Comparison of ENCODE assay signal across 8 cellular contexts in the genomic region with DNA sequence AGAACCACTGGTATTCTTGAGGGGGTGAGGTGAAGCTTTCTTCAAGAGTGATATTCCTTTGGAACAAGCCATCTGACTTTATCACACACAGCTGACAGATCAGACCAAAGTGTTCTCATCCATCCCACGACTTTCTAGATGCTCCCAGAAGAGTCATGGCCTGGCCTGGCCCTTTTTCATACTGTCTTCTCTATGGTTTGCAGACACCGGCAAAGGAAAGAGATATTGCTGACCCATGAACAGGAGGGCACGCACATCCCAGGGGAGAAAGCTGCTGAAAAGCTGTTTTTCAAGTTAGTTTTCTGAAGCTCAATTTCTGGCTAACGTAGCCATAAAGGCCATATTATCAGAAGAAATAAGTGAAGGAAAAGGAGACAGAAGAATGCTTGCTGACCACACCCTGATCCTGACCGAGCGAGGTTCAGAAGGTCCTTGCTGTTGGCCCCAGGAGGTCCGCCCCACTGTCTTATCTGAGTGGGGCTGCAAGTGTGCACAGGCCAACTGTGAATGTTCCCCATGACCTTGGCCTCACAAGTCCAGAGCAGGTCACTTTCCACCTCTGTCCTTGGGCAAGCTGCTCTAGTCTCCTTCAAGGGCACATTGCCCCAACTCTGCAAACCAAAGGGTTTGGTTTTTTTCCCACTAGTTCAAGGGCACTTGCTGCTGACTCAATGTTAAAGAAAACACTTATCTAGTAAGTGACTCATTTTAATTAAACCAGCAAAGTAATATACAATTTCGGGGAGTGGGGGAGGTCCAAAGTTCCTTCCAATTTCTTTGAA. TPM values are rescaled to one million over a fixed set of nuclear protein-coding genes. Genes with fewer than 3 reads are reported as not detected.
DNase-seq lines count a peak whose midpoint lies in the region; ATAC-seq, FAIRE-seq and TF ChIP-seq lines count a peak whose summit lies in the region.

No MANE protein-coding gene starts in this region.

- H3K9me3 Mint-ChIP-seq in naive thymus-derived CD8-positive, alpha-beta T cell: no peaks in the 10 kb centered on the region

- no peaks in the 10 kb centered on the region for H3K27me3 Mint-ChIP-seq in naive thymus-derived CD8-positive, alpha-beta T cell

- TF ChIP-seq RAD21 in A549 (conservative IDR thresholded peaks at IDR 0.05 in 1 of 2, IDR thresholded peaks at IDR 0.05 in 1 of 2): no peak

- peak overlapping the region; percentile 97 for H3K4me2 ChIP-seq in A549

- intact Hi-C loops in breast epithelium (cut with DNase I; ENCODE audit: low total_unique reads): loop anchor here (5.0 kb wide), 1 partner anchor 64 kb away; the partner anchor contains the start of gene APMAP

- H3K9me3 ChIP-seq in A549 (no peaks in the 10 kb centered on the region), HEK293 (ENCODE audit: control insufficient read depth, insufficient read depth, low read depth, low read length) (no peaks in the 10 kb centered on the region), breast epithelium (no peaks in the 10 kb centered on the region)

- H3K36me3 Mint-ChIP-seq in naive thymus-derived CD8-positive, alpha-beta T cell: peaks cover 0 to 8% (median 0%) of the 10 kb centered on the region in 3 donors

- no peak for TF ChIP-seq POLR2A in A549 (IDR thresholded peaks at IDR 0.05; ENCODE audit: low read length)
- TF ChIP-seq POLR2A in breast epithelium (IDR thresholded peaks at IDR 0.05): no peak

- CTCF ChIA-PET in A549 (lab: Yijun Ruan, JAX): interaction anchor here (1.0 to 3.0 kb wide), 6 partner anchors 10 to 343 kb away, joined by 3 to 11 read pairs (median 4); no protein-coding TSS in a partner anchor
- CTCF ChIA-PET in HEK293 (lab: Yijun Ruan, JAX): interaction anchor here (0.5 to 1.0 kb wide), 2 partner anchors 62 to 241 kb away, joined by 3 read pairs; no protein-coding TSS in a partner anchor

- no peak for TF ChIP-seq EP300 in A549 (IDR thresholded peaks at IDR 0.05)

- H3K27ac ChIP-seq in A549 (no peak overlapping the region), HEK293 (ENCODE audit: extremely low read depth, low read depth, low read length) (no peak overlapping the region), breast epithelium (peak overlapping the region in 1 of 2 donors; percentile 96)

- no peaks in the 10 kb centered on the region for H3K27me3 ChIP-seq in breast epithelium

- H3K4me3 ChIP-seq in A549: no peak overlapping the region
- H3K4me3 ChIP-seq in HEK293 (ENCODE audit: low read depth, low read length): no peak overlapping the region
- H3K4me3 ChIP-seq in breast epithelium: peak overlapping the region in 2 of 3 donors; percentile 78 to 91

- peak; percentile 18 for FAIRE-seq in A549 (lab: Jason Lieb, UNC)

- peaks cover 33 to 72% (median 68%) of the 10 kb centered on the region in 4 donors for H3K4me1 Mint-ChIP-seq in naive thymus-derived CD8-positive, alpha-beta T cell

- WGBS in A549 (ENCODE audit: missing lambda C conversion rate): 85% methylated on average over 8 of the region's 8 CpGs

- ATAC-seq in A549 (no peak), HG02970 (IDR thresholded peaks at IDR 0.05; ENCODE audit: low FRiP score, unreplicated experiment) (no peak)
- no peak for ATAC-seq in naive thymus-derived CD8-positive, alpha-beta T cell

- no peak for TF ChIP-seq CTCF in A549 (IDR thresholded peaks at IDR 0.05)
- TF ChIP-seq CTCF in HEK293 (tag by site-specific recombination; IDR thresholded peaks at IDR 0.05): no peak
- no peak for TF ChIP-seq CTCF in breast epithelium (IDR thresholded peaks at IDR 0.05)

- no peak for DNase-seq in A549 (ENCODE audit: low read depth in 1 of 2, low spot score in 1 of 2)
- peak in 1 of 2 donors; percentile 17 for DNase-seq in breast epithelium (ENCODE audit: low spot score in 2 of 2)
- peak in 1 of 10 donors; percentile 28 for DNase-seq in naive thymus-derived CD8-positive, alpha-beta T cell
- DNase-seq in stimulated activated naive CD4-positive, alpha-beta T cell (lab: John Stamatoyannopoulos, UW): no peak
- DNase-seq in COR-L47 (lab: John Stamatoyannopoulos, UW): no peak
- DNase-seq in DMS 273 treated with DMSO at 0.1 percent for 48 hours (lab: John Stamatoyannopoulos, UW): no peak

- H3K4me3 Mint-ChIP-seq in naive thymus-derived CD8-positive, alpha-beta T cell: peak overlapping the region; percentile 82 to 93 (median 87)

- H3K27ac Mint-ChIP-seq in naive thymus-derived CD8-positive, alpha-beta T cell: peak overlapping the region; percentile 86 to 96 (median 92)

- POLR2A ChIA-PET in A549 (lab: Yijun Ruan, JAX) (no interaction called here), HEK293 (lab: Yijun Ruan, JAX) (interaction anchor here (0.6 kb wide), 1 partner anchor 523 kb away, joined by 3 read pairs; no protein-coding TSS in a partner anchor)
- POLR2A ChIA-PET in naive thymus-derived CD8-positive, alpha-beta T cell (lab: Charles Lee): interaction anchor here (1.2 to 4.8 kb wide), 4 partner anchors 12 to 192 kb away, joined by 3 to 83 read pairs (median 31); partner anchors contain the start of genes APMAP and PYGB

- H3K36me3 ChIP-seq in HEK293 (ENCODE audit: control insufficient read depth in 2 of 2, insufficient read depth in 1 of 2, low read length in 2 of 2): no peaks in the 10 kb centered on the region
- no peaks in the 10 kb centered on the region for H3K36me3 ChIP-seq in breast epithelium

- H3K4me1 ChIP-seq in A549: peaks cover 44% of the 10 kb centered on the region
- H3K4me1 ChIP-seq in HEK293 (ENCODE audit: control insufficient read depth, insufficient read depth, low read length): peaks cover 6% of the 10 kb centered on the region
- peaks cover 20 to 24% of the 10 kb centered on the region in 2 donors for H3K4me1 ChIP-seq in breast epithelium

TF ChIP-seq in A549, 52 proteins besides CTCF, POLR2A, EP300 and RAD21 (continues in another document):
- no peak for TF ChIP-seq KDM5A (IDR thresholded peaks at IDR 0.05)
- TF ChIP-seq TFCP2L1 (CRISPR knock-in tag; IDR thresholded peaks at IDR 0.05): no peak
- TF ChIP-seq CBX2 (IDR thresholded peaks at IDR 0.05; ENCODE audit: borderline replicate concordance, low read depth): no peak
- TF ChIP-seq FOSL2 (IDR thresholded peaks at IDR 0.05): no peak
- TF ChIP-seq FOSL2 (CRISPR knock-in tag; IDR thresholded peaks at IDR 0.05): no peak
- no peak for TF ChIP-seq NR3C1 (IDR thresholded peaks at IDR 0.05)
- TF ChIP-seq JUN (IDR thresholded peaks at IDR 0.05): no peak
- TF ChIP-seq ZFP36 (IDR thresholded peaks at IDR 0.05; ENCODE audit: borderline replicate concordance, partially characterized antibody): no peak

TF ChIP-seq in HEK293, 187 proteins besides CTCF, POLR2A, EP300 and RAD21:
- TF ChIP-seq ZBTB17 (tag by site-specific recombination; IDR thresholded peaks at IDR 0.05): no peak
- TF ChIP-seq, protein P1, sequence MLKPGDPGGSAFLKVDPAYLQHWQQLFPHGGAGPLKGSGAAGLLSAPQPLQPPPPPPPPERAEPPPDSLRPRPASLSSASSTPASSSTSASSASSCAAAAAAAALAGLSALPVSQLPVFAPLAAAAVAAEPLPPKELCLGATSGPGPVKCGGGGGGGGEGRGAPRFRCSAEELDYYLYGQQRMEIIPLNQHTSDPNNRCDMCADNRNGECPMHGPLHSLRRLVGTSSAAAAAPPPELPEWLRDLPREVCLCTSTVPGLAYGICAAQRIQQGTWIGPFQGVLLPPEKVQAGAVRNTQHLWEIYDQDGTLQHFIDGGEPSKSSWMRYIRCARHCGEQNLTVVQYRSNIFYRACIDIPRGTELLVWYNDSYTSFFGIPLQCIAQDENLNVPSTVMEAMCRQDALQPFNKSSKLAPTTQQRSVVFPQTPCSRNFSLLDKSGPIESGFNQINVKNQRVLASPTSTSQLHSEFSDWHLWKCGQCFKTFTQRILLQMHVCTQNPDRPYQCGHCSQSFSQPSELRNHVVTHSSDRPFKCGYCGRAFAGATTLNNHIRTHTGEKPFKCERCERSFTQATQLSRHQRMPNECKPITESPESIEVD (tag by site-specific recombination; IDR thresholded peaks at IDR 0.05): peak; percentile 51
- TF ChIP-seq ZNF629 (tag by site-specific recombination; IDR thresholded peaks at IDR 0.05): 0 out of 2 replicates have a peak, but pooled peaks have one; percentile 19
- no peak for TF ChIP-seq ZNF223 (tag by site-specific recombination; IDR thresholded peaks at IDR 0.05)
- 0 out of 2 replicates have a peak, but pooled peaks have one; percentile 44 for TF ChIP-seq ZNF146 (tag by site-specific recombination; IDR thresholded peaks at IDR 0.05)

RNA-seq across cellular contexts. Expression of gene ACSS1, which starts 2.0 kb away (rescaled TPM):
- polyA plus RNA-seq in A549 (2011; rRNA removed) (7.2 and 8.5 TPM in 2 replicates), A549 (2017; fragmentation: RNase III; extraction: RNeasy Plus Mini Kit Qiagen cat#74134 plus additional on column Dnase treatment) (7.6 to 8.1 TPM (median 7.6 TPM) in 3 replicates)
- 9.8 and 12.0 TPM in 2 replicates for polyA plus RNA-seq in A549 (2012; cell fraction: cytosol; rRNA removed)
- polyA plus RNA-seq in A549 (2012; cell fraction: nucleus; rRNA removed): 23.9 and 27.6 TPM in 2 replicates
- 14.7 TPM in 2 replicates for polyA minus RNA-seq in A549 (2011; rRNA and poly(A)+ RNA removed)
- total RNA-seq in breast epithelium: 10 to 100 TPM; 17.6 to 38.2 (median 37.4) TPM
- 10 to 100 TPM; 56.7 to 57.8 TPM for total RNA-seq in naive thymus-derived CD8-positive, alpha-beta T cell
- 10 to 100 TPM; 45.2 to 48.2 (median 46.7) TPM for polyA plus RNA-seq in naive thymus-derived CD8-positive, alpha-beta T cell

RNA-seq across cellular contexts. Expression of gene VSX1, which starts 26.0 kb away (rescaled TPM):
- polyA plus RNA-seq in A549 (2011; rRNA removed) (2.9 and 3.6 TPM in 2 replicates), A549 (2017; fragmentation: RNase III; extraction: RNeasy Plus Mini Kit Qiagen cat#74134 plus additional on column Dnase treatment) (0.52 to 1.2 TPM (median 0.77 TPM) in 3 replicates)
- 0.65 TPM in 2 replicates for polyA plus RNA-seq in A549 (2012; cell fraction: cytosol; rRNA removed)
- 0.51 and 0.58 TPM in 2 replicates for polyA plus RNA-seq in A549 (2012; cell fraction: nucleus; rRNA removed)
- 1.8 and 2.4 TPM in 2 replicates for polyA minus RNA-seq in A549 (2011; rRNA and poly(A)+ RNA removed)
- total RNA-seq in breast epithelium: under 1 TPM in 1 of 3 donors, not detected in 2; 0.44 TPM
- not detected for total RNA-seq in naive thymus-derived CD8-positive, alpha-beta T cell
- not detected for polyA plus RNA-seq in naive thymus-derived CD8-positive, alpha-beta T cell

Comparison
In these comparisons a context has a peak if more than half of its experiments do, and no peak if none do; other contexts are left out.
1. H3K4me3 ChIP-seq: peak in breast epithelium (2 of 3); none in A549 (single experiment) and HEK293 (single experiment).